In the genomic region with DNA sequence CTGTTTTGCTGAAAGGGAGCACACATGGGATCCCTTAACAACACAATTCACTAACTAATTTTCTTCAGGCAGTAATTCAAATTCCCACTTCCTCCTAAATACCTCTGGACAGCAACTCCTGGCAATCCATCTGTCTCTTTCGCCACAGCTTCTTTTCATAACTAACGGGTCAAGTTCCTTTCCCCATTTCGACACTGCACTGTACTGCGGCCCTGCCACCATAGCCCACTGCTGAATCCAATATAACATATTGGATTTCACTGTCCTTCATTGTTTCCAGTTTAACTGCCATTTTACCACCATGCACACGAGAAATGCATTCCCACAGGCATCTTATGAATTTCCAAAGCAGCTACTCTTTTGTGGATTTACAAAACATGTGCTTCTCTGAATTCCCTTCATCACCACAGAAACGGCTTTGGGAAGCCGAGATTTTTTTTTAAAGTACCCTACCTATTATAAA, we compare ENCODE assay signal across 1 cellular context.
TF ChIP-seq lines count a peak whose summit lies in the region.

No MANE protein-coding gene starts in this region.

TF ChIP-seq in HEK293, 187 proteins besides CTCF, POLR2A, EP300 and RAD21 (continued from another document and continues in another):
- TF ChIP-seq ZNF280C (tag by site-specific recombination; IDR thresholded peaks at IDR 0.05) (no peak), ZNF350 (tag by site-specific recombination; IDR thresholded peaks at IDR 0.05) (no peak), ZNF701 (tag by site-specific recombination; IDR thresholded peaks at IDR 0.05) (no peak), ZSCAN30 (tag by site-specific recombination; IDR thresholded peaks at IDR 0.05) (peak; percentile 53; the same call in 1 of the 2 replicates), ZNF280D (tag by site-specific recombination; IDR thresholded peaks at IDR 0.05) (no peak), ZBTB11 (tag by site-specific recombination; conservative IDR thresholded peaks at IDR 0.05; ENCODE audit: low read depth) (no peak), ZNF600 (tag by site-specific recombination; IDR thresholded peaks at IDR 0.05) (peak; percentile 67; the same call in 1 of the 2 replicates), OVOL3 (tag by site-specific recombination; IDR thresholded peaks at IDR 0.05) (no peak), ZNF140 (tag by site-specific recombination; IDR thresholded peaks at IDR 0.05) (no peak), IKZF3 (tag by site-specific recombination; IDR thresholded peaks at IDR 0.05) (peak; percentile 51; the same call in 1 of the 2 replicates), GFI1B (tag by site-specific recombination; IDR thresholded peaks at IDR 0.05) (peak; percentile 18; the same call in 1 of the 2 replicates), SP7 (tag by site-specific recombination; IDR thresholded peaks at IDR 0.05) (0 out of 2 replicates have a peak, but pooled peaks have one; percentile 6), ZNF610 (tag by site-specific recombination; IDR thresholded peaks at IDR 0.05; ENCODE audit: borderline replicate concordance) (no peak), PRDM4 (tag by site-specific recombination; IDR thresholded peaks at IDR 0.05) (no peak), ZEB2 (tag by site-specific recombination; IDR thresholded peaks at IDR 0.05) (peak; percentile 46; the same call in 1 of the 2 replicates), ZNF18 (tag by site-specific recombination; IDR thresholded peaks at IDR 0.05) (peak; percentile 69), ZNF112 (tag by site-specific recombination; IDR thresholded peaks at IDR 0.05) (no peak), ZNF324 (tag by site-specific recombination; IDR thresholded peaks at IDR 0.05) (no peak), ZBTB8A (tag by site-specific recombination; IDR thresholded peaks at IDR 0.05) (no peak), BCL11A (tag by site-specific recombination; IDR thresholded peaks at IDR 0.05; ENCODE audit: low read depth) (no peak; the same call in 1 of the 2 replicates), OSR2 (tag by site-specific recombination; IDR thresholded peaks at IDR 0.05) (peak; percentile 72), ZIC2 (tag by site-specific recombination; IDR thresholded peaks at IDR 0.05) (no peak), ZNF530 (tag by site-specific recombination; IDR thresholded peaks at IDR 0.05; ENCODE audit: low read depth) (no peak), ZXDB (tag by site-specific recombination; IDR thresholded peaks at IDR 0.05) (peak; percentile 10; the same call in 1 of the 2 replicates), ZNF768 (tag by site-specific recombination; IDR thresholded peaks at IDR 0.05) (no peak), ZNF354C (tag by site-specific recombination; IDR thresholded peaks at IDR 0.05; ENCODE audit: borderline replicate concordance, low read depth) (no peak), ZBTB20 (tag by site-specific recombination; IDR thresholded peaks at IDR 0.05) (peak; percentile 67), ZNF221 (tag by site-specific recombination; IDR thresholded peaks at IDR 0.05; ENCODE audit: borderline replicate concordance) (no peak), ZNF473 (tag by site-specific recombination; IDR thresholded peaks at IDR 0.05) (no peak), SP3 (tag by site-specific recombination; IDR thresholded peaks at IDR 0.05) (no peak), ZNF426 (tag by site-specific recombination; IDR thresholded peaks at IDR 0.05) (no peak)
- TF ChIP-seq, protein P1, sequence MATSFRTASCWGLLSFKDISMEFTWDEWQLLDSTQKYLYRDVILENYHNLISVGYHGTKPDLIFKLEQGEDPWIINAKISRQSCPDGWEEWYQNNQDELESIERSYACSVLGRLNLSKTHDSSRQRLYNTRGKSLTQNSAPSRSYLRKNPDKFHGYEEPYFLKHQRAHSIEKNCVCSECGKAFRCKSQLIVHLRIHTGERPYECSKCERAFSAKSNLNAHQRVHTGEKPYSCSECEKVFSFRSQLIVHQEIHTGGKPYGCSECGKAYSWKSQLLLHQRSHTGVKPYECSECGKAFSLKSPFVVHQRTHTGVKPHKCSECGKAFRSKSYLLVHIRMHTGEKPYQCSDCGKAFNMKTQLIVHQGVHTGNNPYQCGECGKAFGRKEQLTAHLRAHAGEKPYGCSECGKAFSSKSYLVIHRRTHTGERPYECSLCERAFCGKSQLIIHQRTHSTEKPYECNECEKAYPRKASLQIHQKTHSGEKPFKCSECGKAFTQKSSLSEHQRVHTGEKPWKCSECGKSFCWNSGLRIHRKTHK (tag by site-specific recombination; IDR thresholded peaks at IDR 0.05) = no peak
- TF ChIP-seq, protein P2, sequence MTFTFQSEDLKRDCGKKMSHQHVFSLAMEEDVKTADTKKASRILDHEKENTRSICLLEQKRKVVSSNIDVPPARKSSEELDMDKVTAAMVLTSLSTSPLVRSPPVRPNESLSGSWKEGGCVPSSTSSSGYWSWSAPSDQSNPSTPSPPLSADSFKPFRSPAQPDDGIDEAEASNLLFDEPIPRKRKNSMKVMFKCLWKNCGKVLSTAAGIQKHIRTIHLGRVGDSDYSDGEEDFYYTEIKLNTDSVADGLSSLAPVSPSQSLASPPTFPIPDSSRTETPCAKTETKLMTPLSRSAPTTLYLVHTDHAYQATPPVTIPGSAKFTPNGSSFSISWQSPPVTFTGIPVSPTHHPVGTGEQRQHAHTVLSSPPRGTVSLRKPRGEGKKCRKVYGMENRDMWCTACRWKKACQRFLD (tag by site-specific recombination; IDR thresholded peaks at IDR 0.05) = no peak
- TF ChIP-seq, protein P3, sequence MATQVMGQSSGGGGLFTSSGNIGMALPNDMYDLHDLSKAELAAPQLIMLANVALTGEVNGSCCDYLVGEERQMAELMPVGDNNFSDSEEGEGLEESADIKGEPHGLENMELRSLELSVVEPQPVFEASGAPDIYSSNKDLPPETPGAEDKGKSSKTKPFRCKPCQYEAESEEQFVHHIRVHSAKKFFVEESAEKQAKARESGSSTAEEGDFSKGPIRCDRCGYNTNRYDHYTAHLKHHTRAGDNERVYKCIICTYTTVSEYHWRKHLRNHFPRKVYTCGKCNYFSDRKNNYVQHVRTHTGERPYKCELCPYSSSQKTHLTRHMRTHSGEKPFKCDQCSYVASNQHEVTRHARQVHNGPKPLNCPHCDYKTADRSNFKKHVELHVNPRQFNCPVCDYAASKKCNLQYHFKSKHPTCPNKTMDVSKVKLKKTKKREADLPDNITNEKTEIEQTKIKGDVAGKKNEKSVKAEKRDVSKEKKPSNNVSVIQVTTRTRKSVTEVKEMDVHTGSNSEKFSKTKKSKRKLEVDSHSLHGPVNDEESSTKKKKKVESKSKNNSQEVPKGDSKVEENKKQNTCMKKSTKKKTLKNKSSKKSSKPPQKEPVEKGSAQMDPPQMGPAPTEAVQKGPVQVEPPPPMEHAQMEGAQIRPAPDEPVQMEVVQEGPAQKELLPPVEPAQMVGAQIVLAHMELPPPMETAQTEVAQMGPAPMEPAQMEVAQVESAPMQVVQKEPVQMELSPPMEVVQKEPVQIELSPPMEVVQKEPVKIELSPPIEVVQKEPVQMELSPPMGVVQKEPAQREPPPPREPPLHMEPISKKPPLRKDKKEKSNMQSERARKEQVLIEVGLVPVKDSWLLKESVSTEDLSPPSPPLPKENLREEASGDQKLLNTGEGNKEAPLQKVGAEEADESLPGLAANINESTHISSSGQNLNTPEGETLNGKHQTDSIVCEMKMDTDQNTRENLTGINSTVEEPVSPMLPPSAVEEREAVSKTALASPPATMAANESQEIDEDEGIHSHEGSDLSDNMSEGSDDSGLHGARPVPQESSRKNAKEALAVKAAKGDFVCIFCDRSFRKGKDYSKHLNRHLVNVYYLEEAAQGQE (tag by site-specific recombination; IDR thresholded peaks at IDR 0.05) = peak; percentile 90
- TF ChIP-seq, protein P4, sequence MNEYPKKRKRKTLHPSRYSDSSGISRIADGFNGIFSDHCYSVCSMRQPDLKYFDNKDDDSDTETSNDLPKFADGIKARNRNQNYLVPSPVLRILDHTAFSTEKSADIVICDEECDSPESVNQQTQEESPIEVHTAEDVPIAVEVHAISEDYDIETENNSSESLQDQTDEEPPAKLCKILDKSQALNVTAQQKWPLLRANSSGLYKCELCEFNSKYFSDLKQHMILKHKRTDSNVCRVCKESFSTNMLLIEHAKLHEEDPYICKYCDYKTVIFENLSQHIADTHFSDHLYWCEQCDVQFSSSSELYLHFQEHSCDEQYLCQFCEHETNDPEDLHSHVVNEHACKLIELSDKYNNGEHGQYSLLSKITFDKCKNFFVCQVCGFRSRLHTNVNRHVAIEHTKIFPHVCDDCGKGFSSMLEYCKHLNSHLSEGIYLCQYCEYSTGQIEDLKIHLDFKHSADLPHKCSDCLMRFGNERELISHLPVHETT (tag by site-specific recombination; IDR thresholded peaks at IDR 0.05) = no peak
